ENCODE assay signal across 11 cellular contexts in the genomic region with DNA sequence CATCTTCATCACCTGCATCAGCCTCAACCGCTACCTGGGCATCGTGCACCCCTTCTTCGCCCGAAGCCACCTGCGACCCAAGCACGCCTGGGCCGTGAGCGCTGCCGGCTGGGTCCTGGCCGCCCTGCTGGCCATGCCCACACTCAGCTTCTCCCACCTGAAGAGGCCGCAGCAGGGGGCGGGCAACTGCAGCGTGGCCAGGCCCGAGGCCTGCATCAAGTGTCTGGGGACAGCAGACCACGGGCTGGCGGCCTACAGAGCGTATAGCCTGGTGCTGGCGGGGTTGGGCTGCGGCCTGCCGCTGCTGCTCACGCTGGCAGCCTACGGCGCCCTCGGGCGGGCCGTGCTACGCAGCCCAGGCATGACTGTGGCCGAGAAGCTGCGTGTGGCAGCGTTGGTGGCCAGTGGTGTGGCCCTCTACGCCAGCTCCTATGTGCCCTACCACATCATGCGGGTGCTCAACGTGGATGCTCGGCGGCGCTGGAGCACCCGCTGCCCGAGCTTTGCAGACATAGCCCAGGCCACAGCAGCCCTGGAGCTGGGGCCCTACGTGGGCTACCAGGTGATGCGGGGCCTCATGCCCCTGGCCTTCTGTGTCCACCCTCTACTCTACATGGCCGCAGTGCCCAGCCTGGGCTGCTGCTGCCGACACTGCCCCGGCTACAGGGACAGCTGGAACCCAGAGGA. TPM values are rescaled to one million over a fixed set of nuclear protein-coding genes. Genes with fewer than 3 reads are reported as not detected.
DNase-seq lines count a peak whose midpoint lies in the region; ATAC-seq, FAIRE-seq and TF ChIP-seq lines count a peak whose summit lies in the region.
"Had no signal": no experiment of that assay in that cellular context is flagged by ENCODE, and none has a peak within 500 bp of the region (broad histone marks: within the 10 kb centered on the region; RNA-seq: fewer than 3 reads in every experiment).

No MANE protein-coding gene starts in this region.

- peaks cover 5% of the 10 kb centered on the region for H4K20me1 ChIP-seq in mammary epithelial cell (ENCODE audit: insufficient read depth, low read length)

- no peak overlapping the region for H2AFZ ChIP-seq in mammary epithelial cell (ENCODE audit: low read depth, low read length)

- CTCF ChIA-PET in MCF 10A (lab: Yijun Ruan, JAX): interaction anchor here (0.6 to 0.8 kb wide), 2 partner anchors 14 to 268 kb away, joined by 3 read pairs; no protein-coding TSS in a partner anchor
- CTCF ChIA-PET in mammary epithelial cell (lab: Charles Lee; ENCODE audit: low non-redundant PET): no interaction called here
- CTCF ChIA-PET in HEK293 (lab: Yijun Ruan, JAX): interaction anchor here (1.0 to 2.0 kb wide), 5 partner anchors 11 to 183 kb away, joined by 3 to 27 read pairs (median 4); no protein-coding TSS in a partner anchor

- H3K27ac Mint-ChIP-seq in MCF 10A (ENCODE audit: low read depth, unreplicated experiment): peak overlapping the region; percentile 25
- peak overlapping the region; percentile 93 for H3K27ac Mint-ChIP-seq in activated naive CD8-positive, alpha-beta T cell treated with anti-CD3 and anti-CD28 coated beads for 36 hours

- WGBS in mammary epithelial cell (ENCODE audit: low coverage, missing lambda C conversion rate): 87% methylated on average over 27 of the region's 43 CpGs

- no peak overlapping the region for H3K9ac ChIP-seq in mammary epithelial cell (ENCODE audit: insufficient read depth, low read length)

- peaks cover 46% of the 10 kb centered on the region for H3K79me2 ChIP-seq in mammary epithelial cell (ENCODE audit: insufficient read depth, low read length)

- dilution Hi-C loops in mammary epithelial cell (cut with HindIII; ENCODE audit: low sequenced_read_pairs): no loop called here

- in situ Hi-C loops in mammary epithelial cell (cut with MboI; ENCODE audit: low sequenced_read_pairs in 2 of 2): no loop called here

- BruUV-seq in MCF 10A (replicated peaks; lab: Mats Ljungman, UMichigan): no TSS peak
- no TSS peak for BruUV-seq in mammary epithelial cell (replicated peaks; lab: Mats Ljungman, UMichigan)

- peaks cover 10% of the 10 kb centered on the region for H3K4me1 Mint-ChIP-seq in MCF 10A (ENCODE audit: insufficient read depth, unreplicated experiment)
- H3K4me1 Mint-ChIP-seq in activated naive CD8-positive, alpha-beta T cell treated with anti-CD3 and anti-CD28 coated beads for 36 hours: peaks cover 51% of the 10 kb centered on the region

- ATAC-seq in HG03432 (IDR thresholded peaks at IDR 0.05; ENCODE audit: unreplicated experiment): no peak

- no peak overlapping the region for H3K4me3 ChIP-seq in mammary epithelial cell (replicated peaks in 1 of 3; ENCODE audit: insufficient read depth in 1 of 3, low read depth in 2 of 3, low read length in 3 of 3)
- no peak overlapping the region for H3K4me3 ChIP-seq in HEK293 (ENCODE audit: low read depth, low read length)
- H3K4me3 ChIP-seq: thoracic aorta had no signal

- FAIRE-seq in frontal cortex (lab: Jason Lieb, UNC): no peak

- DNase-seq in MCF 10A (ENCODE audit: unreplicated experiment): no peak
- DNase-seq in mammary epithelial cell: no peak
- DNase-seq in activated naive CD8-positive, alpha-beta T cell treated with anti-CD3 and anti-CD28 coated beads for 36 hours: no peak
- DNase-seq in posterior vena cava (ENCODE audit: low spot score): peak; percentile 84
- DNase-seq in frontal cortex (ENCODE audit: low spot score in 2 of 2): no peak
- DNase-seq in A172 (ENCODE audit: low spot score): no peak
- DNase-seq: naive B cell, NCI-H1092 had no signal

- H3K4me2 ChIP-seq in mammary epithelial cell (ENCODE audit: insufficient read depth, low read depth, low read length): no peak overlapping the region

- POLR2A ChIA-PET in MCF 10A (lab: Yijun Ruan, JAX) (interaction anchor here (1.4 to 2.9 kb wide), 5 partner anchors 7 to 137 kb away, joined by 5 to 24 read pairs (median 7); a partner anchor contains a TSS), HEK293 (lab: Yijun Ruan, JAX) (interaction anchor here (0.6 to 3.7 kb wide), 5 partner anchors 8 to 48 kb away, joined by 4 to 25 read pairs (median 5); a partner anchor contains a TSS)

- intact Hi-C loops in MCF 10A (cut with micrococcal nuclease) (loop anchor here (5.0 kb wide), 1 partner anchor 182 kb away; no protein-coding TSS in a partner anchor), mammary epithelial cell (cut with micrococcal nuclease) (loop anchor here (1.0 to 2.0 kb wide), 4 partner anchors 40 to 180 kb away; no protein-coding TSS in a partner anchor), posterior vena cava (cut with DNase I) (loop anchor here (10.0 kb wide), 1 partner anchor 131 kb away; no protein-coding TSS in a partner anchor)

- no peaks in the 10 kb centered on the region for H3K27me3 Mint-ChIP-seq in MCF 10A (ENCODE audit: insufficient read depth, unreplicated experiment)
- no peaks in the 10 kb centered on the region for H3K27me3 Mint-ChIP-seq in activated naive CD8-positive, alpha-beta T cell treated with anti-CD3 and anti-CD28 coated beads for 36 hours
- H3K27me3 Mint-ChIP-seq: naive B cell had no signal

- TF ChIP-seq CTCF in MCF 10A (IDR thresholded peaks at IDR 0.05; ENCODE audit: unreplicated experiment) (no peak), mammary epithelial cell (conservative IDR thresholded peaks at IDR 0.05 in 1 of 2, IDR thresholded peaks at IDR 0.05 in 1 of 2; ENCODE audit: extremely low read depth in 1 of 2, insufficient read depth in 1 of 2, low read depth in 1 of 2, low read length in 2 of 2) (no peak), HEK293 (tag by site-specific recombination; IDR thresholded peaks at IDR 0.05) (peak; percentile 57)

- H3K4me1 ChIP-seq in mammary epithelial cell (ENCODE audit: insufficient read depth, low read length): peaks cover 8% of the 10 kb centered on the region
- H3K4me1 ChIP-seq in HEK293 (ENCODE audit: control insufficient read depth, insufficient read depth, low read length): no peaks in the 10 kb centered on the region

- no peak overlapping the region for H3K4me3 Mint-ChIP-seq in MCF 10A (ENCODE audit: unreplicated experiment)
- no peak overlapping the region for H3K4me3 Mint-ChIP-seq in activated naive CD8-positive, alpha-beta T cell treated with anti-CD3 and anti-CD28 coated beads for 36 hours

- peaks cover 14% of the 10 kb centered on the region for H3K36me3 ChIP-seq in mammary epithelial cell (ENCODE audit: insufficient read depth, low read length)
- peaks cover 14 to 88% of the 10 kb centered on the region in 2 experiments for H3K36me3 ChIP-seq in HEK293 (ENCODE audit: control insufficient read depth in 2 of 2, insufficient read depth in 1 of 2, low read length in 2 of 2)

- peaks cover 97% of the 10 kb centered on the region for H3K36me3 Mint-ChIP-seq in MCF 10A (ENCODE audit: insufficient read depth, unreplicated experiment)
- peaks cover 61% of the 10 kb centered on the region for H3K36me3 Mint-ChIP-seq in activated naive CD8-positive, alpha-beta T cell treated with anti-CD3 and anti-CD28 coated beads for 36 hours

- H3K9me3 ChIP-seq in mammary epithelial cell (replicated peaks; ENCODE audit: insufficient read depth, low read length) (no peaks in the 10 kb centered on the region), HEK293 (ENCODE audit: control insufficient read depth, insufficient read depth, low read depth, low read length) (no peaks in the 10 kb centered on the region)
- H3K9me3 ChIP-seq: thoracic aorta had no signal

- H3K27me3 ChIP-seq in mammary epithelial cell (ENCODE audit: insufficient read depth, low read length): no peaks in the 10 kb centered on the region

- no peaks in the 10 kb centered on the region for H3K9me3 Mint-ChIP-seq in MCF 10A (ENCODE audit: unreplicated experiment)
- H3K9me3 Mint-ChIP-seq in activated naive CD8-positive, alpha-beta T cell treated with anti-CD3 and anti-CD28 coated beads for 36 hours: no peaks in the 10 kb centered on the region
- H3K9me3 Mint-ChIP-seq: naive B cell had no signal

- H3K27ac ChIP-seq in mammary epithelial cell (ENCODE audit: insufficient read depth, low read depth, low read length): no peak overlapping the region
- H3K27ac ChIP-seq in HEK293 (ENCODE audit: extremely low read depth, low read depth, low read length): no peak overlapping the region
- H3K27ac ChIP-seq: thoracic aorta had no signal

RNA-seq across cellular contexts. Expression of a gene that starts 2.6 kb away (rescaled TPM):
- total RNA-seq in MCF 10A (2022): 36.1 and 43.1 TPM in 2 replicates
- 10 to 100 TPM in 1 of 2 donors, 1 to 10 TPM in 1; 2.5 to 22.2 TPM for total RNA-seq in mammary epithelial cell
- 5.0 TPM for polyA plus RNA-seq in mammary epithelial cell
- not detected for polyA minus RNA-seq in mammary epithelial cell
- total RNA-seq in activated naive CD8-positive, alpha-beta T cell treated with anti-CD3 and anti-CD28 coated beads for 36 hours: 10 to 100 TPM; 57.8 to 64.0 TPM
- 1 to 10 TPM; 6.3 to 6.5 TPM for total RNA-seq in posterior vena cava
- 4.1 TPM for total RNA-seq in frontal cortex
- 1.5 and 2.9 TPM in 2 replicates for total RNA-seq in A172 (2014; rRNA removed; shearing (Covaris generic))

RNA-seq across cellular contexts. Expression of a gene that starts 5.6 kb away (rescaled TPM):
- total RNA-seq in MCF 10A (2022) (224 and 249 TPM in 2 replicates), mammary epithelial cell (100 to 1,000 TPM; 178 to 223 TPM), posterior vena cava (100 to 1,000 TPM; 140 to 157 TPM), frontal cortex (108 TPM)
- polyA plus RNA-seq in mammary epithelial cell: 178 TPM
- polyA minus RNA-seq in mammary epithelial cell: 105 TPM
- total RNA-seq in activated naive CD8-positive, alpha-beta T cell treated with anti-CD3 and anti-CD28 coated beads for 36 hours: 100 to 1,000 TPM; 287 to 293 TPM
- 305 and 379 TPM in 2 replicates for total RNA-seq in A172 (2014; rRNA removed; shearing (Covaris generic))

RNA-seq across cellular contexts. Expression of a gene that starts 7.9 kb away (rescaled TPM):
- total RNA-seq in MCF 10A (2022) (95.0 and 123 TPM in 2 replicates), mammary epithelial cell (10 to 100 TPM; 26.8 to 72.6 TPM), posterior vena cava (10 to 100 TPM; 21.9 to 27.8 TPM), frontal cortex (15.1 TPM)
- polyA plus RNA-seq in mammary epithelial cell: 40.6 TPM
- 97.0 TPM for polyA minus RNA-seq in mammary epithelial cell
- total RNA-seq in activated naive CD8-positive, alpha-beta T cell treated with anti-CD3 and anti-CD28 coated beads for 36 hours: 100 to 1,000 TPM; 214 to 227 TPM
- 27.6 and 34.6 TPM in 2 replicates for total RNA-seq in A172 (2014; rRNA removed; shearing (Covaris generic))

RNA-seq across cellular contexts. Expression of a gene that starts 11.6 kb away (rescaled TPM):
- 0.44 TPM in 1 of 2 replicates, not detected in the other for total RNA-seq in MCF 10A (2022)
- total RNA-seq in mammary epithelial cell: not detected
- polyA plus RNA-seq in mammary epithelial cell: 0.26 TPM
- not detected for polyA minus RNA-seq in mammary epithelial cell
- 1 to 10 TPM; 8.5 to 9.8 TPM for total RNA-seq in activated naive CD8-positive, alpha-beta T cell treated with anti-CD3 and anti-CD28 coated beads for 36 hours
- not detected for total RNA-seq in posterior vena cava
- not detected for total RNA-seq in frontal cortex
- total RNA-seq in A172 (2014; rRNA removed; shearing (Covaris generic)): 0.47 and 0.86 TPM in 2 replicates
- total RNA-seq: thoracic aorta had no signal

RNA-seq across cellular contexts. Expression of a gene that starts 28.0 kb away (rescaled TPM):
- total RNA-seq in MCF 10A (2022) (11.9 and 17.6 TPM in 2 replicates), mammary epithelial cell (10 to 100 TPM; 14.3 to 22.4 TPM), posterior vena cava (10 to 100 TPM; 21.7 to 26.0 TPM), frontal cortex (3.3 TPM)
- 17.5 TPM for polyA plus RNA-seq in mammary epithelial cell
- polyA minus RNA-seq in mammary epithelial cell: 9.3 TPM
- total RNA-seq in activated naive CD8-positive, alpha-beta T cell treated with anti-CD3 and anti-CD28 coated beads for 36 hours: 10 to 100 TPM; 46.8 to 47.0 TPM
- 16.5 and 20.4 TPM in 2 replicates for total RNA-seq in A172 (2014; rRNA removed; shearing (Covaris generic))
